ENCODE assay signal across 8 cellular contexts in the genomic region with DNA sequence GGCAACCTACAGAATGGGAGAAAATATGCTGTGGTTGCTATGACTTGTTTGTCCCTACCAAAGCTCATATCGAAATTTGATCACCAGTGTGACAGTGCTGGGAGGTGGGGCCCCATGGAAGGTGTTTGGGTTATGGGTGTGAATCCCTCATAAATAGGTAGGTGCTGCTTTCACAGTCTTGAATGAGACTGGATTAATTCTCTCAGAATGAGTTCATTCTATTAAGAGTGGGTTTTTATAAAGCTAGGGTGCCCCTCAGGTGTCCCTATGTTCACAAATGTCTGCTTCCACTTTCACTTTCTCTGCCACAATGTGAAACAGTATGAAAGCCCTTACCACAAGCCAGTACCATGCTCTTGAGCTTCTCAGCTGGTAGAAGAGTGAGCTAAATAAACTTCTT.
DNase-seq lines count a peak whose midpoint lies in the region; ATAC-seq and TF ChIP-seq lines count a peak whose summit lies in the region.

No MANE protein-coding gene starts in this region.

- H3K9me3 Mint-ChIP-seq in IgD-negative memory B cell (peaks cover 0 to 1% (median 1%) of the 10 kb centered on the region in 3 donors), immature natural killer cell (no peaks in the 10 kb centered on the region), progenitor cell of endocrine pancreas (ENCODE audit: low read depth) (no peaks in the 10 kb centered on the region)

- H3K27ac Mint-ChIP-seq in IgD-negative memory B cell (peak overlapping the region in 1 of 3 donors; percentile 53), immature natural killer cell (peak overlapping the region; percentile 37 to 88 (median 78)), progenitor cell of endocrine pancreas (no peak overlapping the region)

- H3K27me3 Mint-ChIP-seq in IgD-negative memory B cell, result no peaks in the 10 kb centered on the region
- no peaks in the 10 kb centered on the region for H3K27me3 Mint-ChIP-seq in immature natural killer cell (ENCODE audit: low read depth in 3 of 3)
- no peaks in the 10 kb centered on the region for H3K27me3 Mint-ChIP-seq in progenitor cell of endocrine pancreas

- no peak overlapping the region for H3K4me3 ChIP-seq in GM12864 (ENCODE audit: low read depth, low read length)

- H3K4me1 Mint-ChIP-seq in IgD-negative memory B cell, result peaks cover 0 to 4% (median 3%) of the 10 kb centered on the region in 3 donors
- peaks cover 15 to 16% of the 10 kb centered on the region in 2 donors for H3K4me1 Mint-ChIP-seq in immature natural killer cell
- no peaks in the 10 kb centered on the region for H3K4me1 Mint-ChIP-seq in progenitor cell of endocrine pancreas (ENCODE audit: low read depth)

- TF ChIP-seq CTCF in GM12864 (IDR thresholded peaks at IDR 0.05; ENCODE audit: low read depth, low read length, missing control alignments) (no peak), progenitor cell of endocrine pancreas (IDR thresholded peaks at IDR 0.05; ENCODE audit: unreplicated experiment) (no peak)

- peak; percentile 15 for DNase-seq in GM12864 (ENCODE audit: low read depth)
- peak; percentile 32 to 45 (median 37) for DNase-seq in immature natural killer cell
- DNase-seq in NK-92 treated with Interleukin-12 subunit alpha and Interleukin-12 subunit beta, amount 100 ng/mL, for 24 hours (lab: John Stamatoyannopoulos, UW), result no peak
- DNase-seq in NCI-H2081 treated with DMSO at 0.1 percent for 48 hours (lab: John Stamatoyannopoulos, UW), result no peak
- no peak for DNase-seq in NCI-H1694 treated with DMSO at 0.1 percent for 48 hours (lab: John Stamatoyannopoulos, UW)
- no peak for DNase-seq in progenitor cell of endocrine pancreas (ENCODE audit: low spot score, unreplicated experiment)

- peak overlapping the region in 3 of 4 donors; percentile 34 to 77 (median 67) for H3K4me3 Mint-ChIP-seq in IgD-negative memory B cell
- peak overlapping the region; percentile 70 to 77 (median 74) for H3K4me3 Mint-ChIP-seq in immature natural killer cell
- H3K4me3 Mint-ChIP-seq in progenitor cell of endocrine pancreas (ENCODE audit: low read depth), result no peak overlapping the region

- peak; percentile 64 for ATAC-seq in GM21515 (IDR thresholded peaks at IDR 0.05; ENCODE audit: unreplicated experiment)

- peaks cover 2% of the 10 kb centered on the region for H3K36me3 Mint-ChIP-seq in IgD-negative memory B cell
- H3K36me3 Mint-ChIP-seq in immature natural killer cell, result peaks cover 0 to 10% (median 3%) of the 10 kb centered on the region in 3 donors
- no peaks in the 10 kb centered on the region for H3K36me3 Mint-ChIP-seq in progenitor cell of endocrine pancreas (ENCODE audit: insufficient read depth)

Comparison
In these comparisons a context has a peak if more than half of its experiments do, and no peak if none do; other contexts are left out.
1. DNase-seq: peak in GM12864 (single experiment) and immature natural killer cell (3 of 3); none in NK-92 treated with Interleukin-12 subunit alpha and Interleukin-12 subunit beta, amount 100 ng/mL, for 24 hours (single experiment), NCI-H2081 treated with DMSO at 0.1 percent for 48 hours (single experiment), NCI-H1694 treated with DMSO at 0.1 percent for 48 hours (single experiment) and progenitor cell of endocrine pancreas (single experiment).